In the genomic region with DNA sequence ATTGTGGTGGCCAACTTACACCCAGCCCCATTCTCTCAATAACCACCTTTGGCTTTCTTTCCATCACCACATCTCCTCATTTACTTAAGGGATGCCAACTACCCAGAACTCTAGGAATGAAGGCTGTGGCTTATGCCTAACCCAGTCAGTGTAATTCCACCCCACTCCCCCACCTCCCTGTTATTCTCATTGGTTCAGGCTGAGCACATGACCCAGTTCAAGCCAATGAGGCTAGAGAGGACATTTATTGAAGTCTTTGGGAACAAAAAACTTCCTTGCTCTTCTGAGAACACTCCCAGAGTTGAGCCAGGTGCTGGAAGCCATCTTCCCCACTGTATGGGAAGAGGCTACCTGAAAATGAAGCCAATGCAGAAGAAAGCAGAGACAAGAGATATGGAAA, we compare ENCODE assay signal across 38 cellular contexts. TPM values are rescaled to one million over a fixed set of nuclear protein-coding genes. Genes with fewer than 3 reads are reported as not detected.
"Had no signal": no experiment of that assay in that cellular context is flagged by ENCODE, and none has a peak within 500 bp of the region (broad histone marks: within the 10 kb centered on the region; RNA-seq: fewer than 3 reads in every experiment).

No MANE protein-coding gene starts in this region.

- H3K27me3 Mint-ChIP-seq: activated CD4-positive, alpha-beta memory T cell treated with anti-CD3 and anti-CD28 coated beads for 36 hours; activated CD4-positive, alpha-beta T cell treated with anti-CD3 and anti-CD28 coated beads, Interleukin-2, amount 10 ng/mL, durations not matched to agents 7 days and 5 days; activated CD8-positive, alpha-beta T cell treated with anti-CD3 and anti-CD28 coated beads for 36 hours; activated naive CD4-positive, alpha-beta T cell treated with anti-CD3 and anti-CD28 coated beads, Interleukin-2, amount 10 ng/mL, durations not matched to agents 7 days and 5 days; activated naive CD4-positive, alpha-beta T cell treated with anti-CD3 and anti-CD28 coated beads, Interleukin-2, amount 50 U/mL, for 24 hours; activated naive CD8-positive, alpha-beta T cell; activated naive CD8-positive, alpha-beta T cell treated with anti-CD3 and anti-CD28 coated beads, Interleukin-2, amount 10 ng/mL, durations not matched to agents 7 days and 5 days; activated naive CD8-positive, alpha-beta T cell treated with anti-CD3 and anti-CD28 coated beads, Interleukin-2, amount 50 U/mL, for 24 hours; central memory CD8-positive, alpha-beta T cell had no signal

- H3K36me3 Mint-ChIP-seq: activated CD4-positive, alpha-beta memory T cell treated with anti-CD3 and anti-CD28 coated beads for 36 hours; activated naive CD4-positive, alpha-beta T cell treated with anti-CD3 and anti-CD28 coated beads, Interleukin-2, amount 10 ng/mL, durations not matched to agents 7 days and 5 days; activated naive CD4-positive, alpha-beta T cell treated with anti-CD3 and anti-CD28 coated beads, Interleukin-2, amount 50 U/mL, for 24 hours; activated naive CD8-positive, alpha-beta T cell; brain had no signal

- H3K27ac ChIP-seq: ascending aorta, cardiac muscle cell, VCaP had no signal

- FAIRE-seq: bronchial epithelial cell, TTC549 had no signal

- H3K27me3 ChIP-seq: ascending aorta, cardiac muscle cell had no signal

- H3K9me3 ChIP-seq: ascending aorta had no signal

- H3K4me3 Mint-ChIP-seq: activated B cell treated with CpG ODN at 0.5 μM for 24 hours; activated CD4-positive, alpha-beta memory T cell treated with anti-CD3 and anti-CD28 coated beads for 36 hours; activated CD4-positive, alpha-beta T cell treated with anti-CD3 and anti-CD28 coated beads, Interleukin-2, amount 10 ng/mL, durations not matched to agents 7 days and 5 days; activated CD8-positive, alpha-beta T cell treated with anti-CD3 and anti-CD28 coated beads for 36 hours; activated naive CD4-positive, alpha-beta T cell treated with anti-CD3 and anti-CD28 coated beads, Interleukin-2, amount 10 ng/mL, durations not matched to agents 7 days and 5 days; activated naive CD4-positive, alpha-beta T cell treated with anti-CD3 and anti-CD28 coated beads, Interleukin-2, amount 50 U/mL, for 24 hours; activated naive CD8-positive, alpha-beta T cell; activated naive CD8-positive, alpha-beta T cell treated with anti-CD3 and anti-CD28 coated beads, Interleukin-2, amount 10 ng/mL, durations not matched to agents 7 days and 5 days; activated naive CD8-positive, alpha-beta T cell treated with anti-CD3 and anti-CD28 coated beads, Interleukin-2, amount 50 U/mL, for 24 hours; activated T-cell treated with anti-CD3 and anti-CD28 coated beads, Interleukin-2, amount 50 U/mL, for 4 hours; activated T-cell treated with anti-CD3 and anti-CD28 coated beads, Interleukin-2, amount 50 U/mL, for 72 hours; activated T-helper 1 cell treated with anti-CD3 and anti-CD28 coated beads, Interleukin-12 subunit alpha, Interleukin-12 subunit beta, Interleukin-2, Interleukin-4 antibody, amounts not matched to agents 30 ng/mL and 10 ng/mL and 1 ng/mL, durations not matched to agents 14 hours and 24 hours and 36 hours; brain; central memory CD8-positive, alpha-beta T cell; T-helper 1 cell treated with Interleukin-12 subunit alpha and Interleukin-12 subunit beta and Interleukin-4 antibody, amounts not matched to agents 30 μg/mL and 1 μg/mL, for 36 hours; T-helper 2 cell treated with Interferon-gamma antibody and Interleukin-4, amounts not matched to agents 5 μg/mL and 100 μg/mL, for 36 hours had no signal

- ATAC-seq: activated CD8-positive, alpha-beta T cell treated with anti-CD3 and anti-CD28 coated beads for 36 hours; activated naive CD8-positive, alpha-beta T cell treated with anti-CD3 and anti-CD28 coated beads, Interleukin-2, amount 50 U/mL, for 24 hours; activated T-cell treated with anti-CD3 and anti-CD28 coated beads, Interleukin-2, amount 50 U/mL, for 4 hours had no signal

- H3K36me3 ChIP-seq: ascending aorta, cardiac muscle cell had no signal

- DNase-seq: activated B cell treated with CpG ODN at 0.5 μM for 24 hours; activated CD4-positive, alpha-beta memory T cell treated with anti-CD3 and anti-CD28 coated beads for 36 hours; activated CD4-positive, alpha-beta T cell treated with anti-CD3 and anti-CD28 coated beads for 4 hours; activated CD4-positive, alpha-beta T cell treated with anti-CD3 and anti-CD28 coated beads, Interleukin-2, amount 10 ng/mL, durations not matched to agents 7 days and 5 days; activated CD4-positive, CD25-positive, alpha-beta regulatory T cell treated with anti-CD3 and anti-CD28 coated beads, Interleukin-2, amount 50 U/mL, for 72 hours; activated CD8-positive, alpha-beta T cell treated with anti-CD3 and anti-CD28 coated beads for 36 hours; activated effector memory CD4-positive, alpha-beta T cell treated with Interleukin-2 at 50 U/mL for 16 hours; activated gamma-delta T cell; activated naive CD4-positive, alpha-beta T cell treated with anti-CD3 and anti-CD28 coated beads, Interleukin-2, amount 10 ng/mL, durations not matched to agents 7 days and 5 days; activated naive CD4-positive, alpha-beta T cell treated with Interleukin-2 at 50 U/mL for 16 hours; activated naive CD8-positive, alpha-beta T cell treated with anti-CD3 and anti-CD28 coated beads, Interleukin-2, amount 10 ng/mL, durations not matched to agents 7 days and 5 days; activated naive CD8-positive, alpha-beta T cell treated with anti-CD3 and anti-CD28 coated beads, Interleukin-2, amount 50 U/mL, for 24 hours; activated T-cell treated with anti-CD3 and anti-CD28 coated beads for 4 hours; activated T-cell treated with anti-CD3 and anti-CD28 coated beads, Interleukin-2, amount 50 U/mL, for 1 hour; activated T-cell treated with anti-CD3 and anti-CD28 coated beads, Interleukin-2, amount 50 U/mL, for 4 hours; activated T-cell treated with anti-CD3 and anti-CD28 coated beads, Interleukin-2, amount 50 U/mL, for 72 hours; amygdala; anterior cingulate cortex; caudate nucleus; cerebellar nuclear complex; SW 1271; T-helper 1 cell; T-helper 2 cell; T-helper 9 cell had no signal

- H3K9me3 Mint-ChIP-seq: activated B cell treated with CpG ODN at 0.5 μM for 24 hours; activated CD4-positive, alpha-beta memory T cell treated with anti-CD3 and anti-CD28 coated beads for 36 hours; activated CD4-positive, alpha-beta T cell treated with anti-CD3 and anti-CD28 coated beads, Interleukin-2, amount 10 ng/mL, durations not matched to agents 7 days and 5 days; activated CD8-positive, alpha-beta T cell treated with anti-CD3 and anti-CD28 coated beads for 36 hours; activated naive CD4-positive, alpha-beta T cell treated with anti-CD3 and anti-CD28 coated beads, Interleukin-2, amount 10 ng/mL, durations not matched to agents 7 days and 5 days; activated naive CD4-positive, alpha-beta T cell treated with anti-CD3 and anti-CD28 coated beads, Interleukin-2, amount 50 U/mL, for 24 hours; activated naive CD8-positive, alpha-beta T cell treated with anti-CD3 and anti-CD28 coated beads, Interleukin-2, amount 10 ng/mL, durations not matched to agents 7 days and 5 days; activated T-cell treated with anti-CD3 and anti-CD28 coated beads, Interleukin-2, amount 50 U/mL, for 4 hours; activated T-helper 2 cell treated with anti-CD3 and anti-CD28 coated beads, Interferon-gamma antibody, Interleukin-2, Interleukin-4, amounts not matched to agents 10 μg/mL and 5 μg/mL and 100 μg/mL, durations not matched to agents 14 hours and 24 hours and 36 hours; central memory CD8-positive, alpha-beta T cell; T-helper 1 cell treated with Interleukin-12 subunit alpha and Interleukin-12 subunit beta and Interleukin-4 antibody, amounts not matched to agents 30 μg/mL and 1 μg/mL, for 36 hours; T-helper 2 cell treated with Interferon-gamma antibody and Interleukin-4, amounts not matched to agents 5 μg/mL and 100 μg/mL, for 36 hours had no signal

- H3K4me1 ChIP-seq: ascending aorta had no signal

- H3K27ac Mint-ChIP-seq: activated B cell treated with CpG ODN at 0.5 μM for 24 hours; activated CD4-positive, alpha-beta memory T cell treated with anti-CD3 and anti-CD28 coated beads for 36 hours; activated CD4-positive, alpha-beta T cell treated with anti-CD3 and anti-CD28 coated beads, Interleukin-2, amount 10 ng/mL, durations not matched to agents 7 days and 5 days; activated CD8-positive, alpha-beta T cell treated with anti-CD3 and anti-CD28 coated beads for 36 hours; activated naive CD4-positive, alpha-beta T cell treated with anti-CD3 and anti-CD28 coated beads, Interleukin-2, amount 10 ng/mL, durations not matched to agents 7 days and 5 days; activated naive CD4-positive, alpha-beta T cell treated with anti-CD3 and anti-CD28 coated beads, Interleukin-2, amount 50 U/mL, for 24 hours; activated naive CD8-positive, alpha-beta T cell; activated naive CD8-positive, alpha-beta T cell treated with anti-CD3 and anti-CD28 coated beads, Interleukin-2, amount 50 U/mL, for 24 hours; activated T-cell treated with anti-CD3 and anti-CD28 coated beads, Interleukin-2, amount 50 U/mL, for 72 hours; activated T-helper 1 cell treated with anti-CD3 and anti-CD28 coated beads, Interleukin-12 subunit alpha, Interleukin-12 subunit beta, Interleukin-2, Interleukin-4 antibody, amounts not matched to agents 30 ng/mL and 10 ng/mL and 1 ng/mL, durations not matched to agents 14 hours and 24 hours and 36 hours; activated T-helper 2 cell treated with anti-CD3 and anti-CD28 coated beads, Interferon-gamma antibody, Interleukin-2, Interleukin-4, amounts not matched to agents 10 μg/mL and 5 μg/mL and 100 μg/mL, durations not matched to agents 14 hours and 24 hours and 36 hours; T-helper 1 cell treated with Interleukin-12 subunit alpha and Interleukin-12 subunit beta and Interleukin-4 antibody, amounts not matched to agents 30 μg/mL and 1 μg/mL, for 36 hours; T-helper 2 cell treated with Interferon-gamma antibody and Interleukin-4, amounts not matched to agents 5 μg/mL and 100 μg/mL, for 36 hours had no signal

- H3K4me3 ChIP-seq: ascending aorta, cardiac muscle cell had no signal

RNA-seq across cellular contexts. Expression of gene CD2, which starts 22.8 kb away (rescaled TPM):
- total RNA-seq: ascending aorta, bronchial epithelial cell, cardiac muscle cell, chondrocyte had no signal
- polyA plus RNA-seq: cardiac muscle cell had no signal
